ENCODE assay signal across 1 cellular context in genomic region chr1:41583658-41584570, GRCh38.
TF ChIP-seq lines count a peak whose summit lies in the region.

No MANE protein-coding gene starts in this region.

TF ChIP-seq in H1, 55 proteins besides CTCF, POLR2A, EP300 and RAD21 (continued from another document):
- TF ChIP-seq SP1 (IDR thresholded peaks at IDR 0.05; ENCODE audit: low read depth, low read length), result no peak
- no peak for TF ChIP-seq KDM4A (IDR thresholded peaks at IDR 0.05; ENCODE audit: low read depth, low read length, severe bottlenecking)
- TF ChIP-seq RFX5 (IDR thresholded peaks at IDR 0.05; ENCODE audit: borderline replicate concordance, low read depth, low read length), result no peak
- no peak for TF ChIP-seq ATF2 (IDR thresholded peaks at IDR 0.05; ENCODE audit: low read length)
- TF ChIP-seq KDM5A (IDR thresholded peaks at IDR 0.05; ENCODE audit: low read length), result no peak
- no peak for TF ChIP-seq SP4 (IDR thresholded peaks at IDR 0.05; ENCODE audit: low read length)
- no peak for TF ChIP-seq SIN3A (conservative IDR thresholded peaks at IDR 0.05 in 1 of 2, IDR thresholded peaks at IDR 0.05 in 1 of 2; ENCODE audit: low read depth in 1 of 2, low read length in 2 of 2)
- TF ChIP-seq CTBP2 (IDR thresholded peaks at IDR 0.05; ENCODE audit: borderline replicate concordance, insufficient read depth, insufficient read length, low read length), result no peak
TF ChIP-seq in H1: peak in this region for 0.
